ENCODE assay signal across 27 cellular contexts in genomic region chr6:41492261-41492891, GRCh38. TPM values are rescaled to one million over a fixed set of nuclear protein-coding genes. Genes with fewer than 3 reads are reported as not detected.
DNase-seq lines count a peak whose midpoint lies in the region; ATAC-seq, FAIRE-seq and TF ChIP-seq lines count a peak whose summit lies in the region.
"Had no signal": no experiment of that assay in that cellular context is flagged by ENCODE, and none has a peak within 500 bp of the region (broad histone marks: within the 10 kb centered on the region; RNA-seq: fewer than 3 reads in every experiment).

No MANE protein-coding gene starts in this region.

- no peak overlapping the region for H2AK9ac ChIP-seq in IMR-90 (replicated peaks; ENCODE audit: low read depth, low read length, poor library complexity)

- H3K79me1 ChIP-seq in IMR-90 (ENCODE audit: low read depth in 1 of 2, low read length in 2 of 2) (no peaks in the 10 kb centered on the region), H1 (ENCODE audit: low read depth, low read length) (no peaks in the 10 kb centered on the region), neuronal stem cell (ENCODE audit: low read depth, low read length) (no peaks in the 10 kb centered on the region)

- DNase-seq in IMR-90: no peak
- peak; percentile 45 for DNase-seq in NCI-H524 treated with DMSO at 0.1 percent for 48 hours (lab: John Stamatoyannopoulos, UW)
- no peak for DNase-seq in H1 (ENCODE audit: low read depth in 1 of 2, low spot score in 2 of 2)
- no peak for DNase-seq in neuronal stem cell (ENCODE audit: low spot score)
- no peak for DNase-seq in transverse colon
- no peak for DNase-seq in activated effector memory CD4-positive, alpha-beta T cell treated with Interleukin-2 at 50 U/mL for 16 hours
- DNase-seq: activated CD4-positive, alpha-beta T cell treated with anti-CD3 and anti-CD28 coated beads for 4 hours; activated CD8-positive, alpha-beta memory T cell treated with anti-CD3 and anti-CD28 coated beads for 24 hours; activated naive CD4-positive, alpha-beta T cell treated with anti-CD3 and anti-CD28 coated beads, Interleukin-2, amount 10 ng/mL, durations not matched to agents 7 days and 5 days; activated T-cell treated with anti-CD3 and anti-CD28 coated beads, Interleukin-2, amount 50 U/mL, for 24 hours; effector memory CD8-positive, alpha-beta T cell; gastrocnemius medialis; hippocampal formation; left ventricle myocardium superior; midbrain; natural killer cell; NCI-H187; NK-92 treated with Interleukin-12 subunit alpha and Interleukin-12 subunit beta, amount 100 ng/mL, for 24 hours; Peyer's patch; stimulated activated CD8-positive, alpha-beta memory T cell treated with anti-CD3 and anti-CD28 coated beads, Interleukin-4, amount 100 ng/mL, for 48 hours had no signal

- H3K4ac ChIP-seq in IMR-90 (ENCODE audit: low read depth, low read length) (no peak overlapping the region), H1 (replicated peaks; ENCODE audit: insufficient read length, low read depth, low read length) (no peak overlapping the region), neuronal stem cell (ENCODE audit: low read length) (no peak overlapping the region)

- H2BK20ac ChIP-seq in IMR-90 (ENCODE audit: low read depth, low read length) (no peak overlapping the region), H1 (ENCODE audit: low read length) (peak overlapping the region; percentile 67; the same call in 1 of the 2 replicates)

- H2BK120ac ChIP-seq in IMR-90 (ENCODE audit: low read depth, low read length) (no peak overlapping the region), H1 (replicated peaks; ENCODE audit: low read depth, low read length) (no peak overlapping the region), neuronal stem cell (ENCODE audit: low read depth, low read length) (no peak overlapping the region)

- no peak overlapping the region for H3K27ac ChIP-seq in IMR-90 (ENCODE audit: insufficient read depth, low read length)
- no peak overlapping the region for H3K27ac ChIP-seq in H1 (ENCODE audit: low read depth, low read length)
- H3K27ac ChIP-seq in neuronal stem cell (replicated peaks; ENCODE audit: low read length): no peak overlapping the region
- no peak overlapping the region for H3K27ac ChIP-seq in transverse colon
- H3K27ac ChIP-seq: coronary artery, esophagus muscularis mucosa, gastrocnemius medialis, parathyroid adenoma, Peyer's patch, tibial nerve had no signal

- H2AFZ ChIP-seq in IMR-90 (replicated peaks; ENCODE audit: low read length, poor library complexity): peak overlapping the region; percentile 59
- no peak overlapping the region for H2AFZ ChIP-seq in H1 (ENCODE audit: low read length)
- peak overlapping the region; percentile 43 for H2AFZ ChIP-seq in neuronal stem cell (ENCODE audit: low read length)
- H2AFZ ChIP-seq: parathyroid adenoma had no signal

- no peak for FAIRE-seq in H1 (lab: Jason Lieb, UNC)
- FAIRE-seq: islet of Langerhans had no signal

- CTCF ChIA-PET in IMR-90 (lab: Yijun Ruan, JAX) (no interaction called here), H1 (lab: Charles Lee; ENCODE audit: partially characterized antibody) (interaction anchor here (1.3 to 3.2 kb wide), 3 partner anchors 17 to 50 kb away, joined by 4 to 12 read pairs (median 6); no protein-coding TSS in a partner anchor)

- WGBS in IMR-90 (ENCODE audit: extremely low coverage in 2 of 2, insufficient read length in 1 of 2), 2 experiments: no CpG with 5 or more reads among the region's 16 CpGs
- WGBS in H1 (ENCODE audit: extremely low coverage in 1 of 2, insufficient coverage in 1 of 2, insufficient read length in 1 of 2, insufficient replicate concordance in 2 of 2, low coverage in 1 of 2, low lambda C conversion rate in 2 of 2, missing lambda C conversion rate in 1 of 2), 2 experiments: 35% methylated on average over 16 of the region's 16 CpGs; no CpG with 5 or more reads in 1 of the 2 experiments
- WGBS in neuronal stem cell (ENCODE audit: extremely low coverage in 2 of 2, insufficient read length in 2 of 2, insufficient replicate concordance in 1 of 2), 2 donors: no CpG with 5 or more reads among the region's 16 CpGs
- WGBS in transverse colon (ENCODE audit: low coverage in 1 of 2), 2 donors: 46 to 70% methylated on average over 4 to 16 of the region's 16 CpGs

- H3K56ac ChIP-seq in IMR-90 (ENCODE audit: extremely low read depth, insufficient read depth, low read length): no peak overlapping the region
- H3K56ac ChIP-seq in H1 (replicated peaks; ENCODE audit: insufficient read length, low read depth, low read length): no peak overlapping the region

- TF ChIP-seq CTCF in IMR-90 (conservative IDR thresholded peaks at IDR 0.05; ENCODE audit: low read depth, low read length) (no peak), H1 (IDR thresholded peaks at IDR 0.05; ENCODE audit: control extremely low read depth in 1 of 3, insufficient read depth in 1 of 3, low read depth in 1 of 3, low read length in 3 of 3) (peak in 1 of 3 experiments; percentile 4; a peak in 1 of 4 replicates), transverse colon (IDR thresholded peaks at IDR 0.05) (no peak)

- no peak overlapping the region for H4K91ac ChIP-seq in IMR-90 (ENCODE audit: insufficient read depth, low read depth, low read length)
- H4K91ac ChIP-seq in H1 (replicated peaks; ENCODE audit: insufficient read length, low read length): no peak overlapping the region
- no peak overlapping the region for H4K91ac ChIP-seq in neuronal stem cell (ENCODE audit: low read depth, low read length, poor library complexity)

- no peaks in the 10 kb centered on the region; the same call in 1 of the 2 replicates for H3K23me2 ChIP-seq in H1 (ENCODE audit: low read depth, low read length)

- H4K20me1 ChIP-seq in IMR-90 (ENCODE audit: insufficient read depth, low read length) (no peaks in the 10 kb centered on the region), H1 (replicated peaks in 1 of 2; ENCODE audit: control insufficient read depth in 1 of 2, insufficient read depth in 2 of 2, low read length in 2 of 2) (no peaks in the 10 kb centered on the region)

- POLR2A ChIA-PET in IMR-90 (lab: Charles Lee; ENCODE audit: unreplicated experiment) (no interaction called here), H1 (lab: Charles Lee; ENCODE audit: partially characterized antibody) (no interaction called here)

- H3K23ac ChIP-seq in IMR-90 (ENCODE audit: low read depth, low read length) (no peak overlapping the region), H1 (ENCODE audit: insufficient read length) (no peak overlapping the region), neuronal stem cell (ENCODE audit: low read depth, low read length, poor library complexity) (no peak overlapping the region)

- intact Hi-C loops in IMR-90 (cut with micrococcal nuclease): no loop called here
- intact Hi-C loops in transverse colon (cut with DNase I; ENCODE audit: low total_unique reads): no loop called here

- H3K18ac ChIP-seq in IMR-90 (ENCODE audit: low read depth, low read length) (no peak overlapping the region), H1 (ENCODE audit: extremely low read depth, low read length) (0 out of 2 replicates have a peak overlapping the region, but pooled peaks have one; percentile 40), neuronal stem cell (ENCODE audit: low read length) (peak overlapping the region; percentile 92)

- ATAC-seq in IMR-90 (ENCODE audit: low read depth): no peak
- no peak for ATAC-seq in HG02870 (IDR thresholded peaks at IDR 0.05; ENCODE audit: unreplicated experiment)
- no peak for ATAC-seq in GM21367 (IDR thresholded peaks at IDR 0.05; ENCODE audit: unreplicated experiment)
- ATAC-seq: effector memory CD8-positive, alpha-beta T cell; gastrocnemius medialis; left ventricle myocardium superior; natural killer cell had no signal

- H3K36me3 ChIP-seq in IMR-90 (ENCODE audit: control insufficient read depth, insufficient read depth, low read length): no peaks in the 10 kb centered on the region
- no peaks in the 10 kb centered on the region for H3K36me3 ChIP-seq in H1 (ENCODE audit: control insufficient read depth in 2 of 4, insufficient read depth in 4 of 4, low read length in 3 of 4)
- H3K36me3 ChIP-seq in neuronal stem cell (replicated peaks in 1 of 2; ENCODE audit: control insufficient read depth in 2 of 2, insufficient read depth in 2 of 2, low read length in 2 of 2): no peaks in the 10 kb centered on the region
- H3K36me3 ChIP-seq in transverse colon: no peaks in the 10 kb centered on the region
- H3K36me3 ChIP-seq: esophagus muscularis mucosa, gastrocnemius medialis, Peyer's patch, tibial nerve had no signal

- H3K9me1 ChIP-seq in IMR-90 (ENCODE audit: insufficient read depth, low read length): peaks cover 3% of the 10 kb centered on the region; the same call in 1 of the 2 replicates

- H3K4me1 ChIP-seq in IMR-90 (ENCODE audit: control insufficient read depth, insufficient read depth, low read length): peaks cover 15% of the 10 kb centered on the region
- H3K4me1 ChIP-seq in H1 (replicated peaks in 1 of 4; ENCODE audit: control insufficient read depth in 3 of 4, insufficient read depth in 4 of 4, low read length in 3 of 4): peaks cover 18 to 44% (median 34%) of the 10 kb centered on the region in 4 experiments
- peaks cover 46 to 50% of the 10 kb centered on the region in 2 donors for H3K4me1 ChIP-seq in neuronal stem cell (ENCODE audit: control insufficient read depth in 2 of 2, insufficient read depth in 1 of 2, low read depth in 1 of 2, low read length in 2 of 2)
- H3K4me1 ChIP-seq in transverse colon: peaks cover 0 to 13% (median 4%) of the 10 kb centered on the region in 4 donors
- H3K4me1 ChIP-seq: gastrocnemius medialis, parathyroid adenoma had no signal

- no TSS peak for BruUV-seq in IMR-90 (replicated peaks; lab: Mats Ljungman, UMichigan)

- H2BK12ac ChIP-seq in H1 (ENCODE audit: low read depth, low read length) (peak overlapping the region; percentile 91; the same call in 1 of the 2 replicates), neuronal stem cell (ENCODE audit: low read length) (peak overlapping the region; percentile 97)

- dilution Hi-C loops in IMR-90 (cut with HindIII; ENCODE audit: low sequenced_read_pairs, unreplicated experiment): no loop called here

- no peaks in the 10 kb centered on the region for H3K79me2 ChIP-seq in H1 (ENCODE audit: control insufficient read depth in 1 of 2, insufficient read depth in 2 of 2, low read length in 2 of 2)
- H3K79me2 ChIP-seq: parathyroid adenoma had no signal

- H3K27me3 ChIP-seq in IMR-90 (ENCODE audit: control insufficient read depth, insufficient read depth, low read length) (peaks cover 42% of the 10 kb centered on the region), H1 (replicated peaks in 1 of 4; ENCODE audit: control insufficient read depth in 3 of 4, extremely low read depth in 1 of 4, insufficient read depth in 3 of 4, low read length in 3 of 4) (peaks cover 0 to 42% (median 28%) of the 10 kb centered on the region in 4 experiments; a peak in 5 of 7 replicates), neuronal stem cell (ENCODE audit: control insufficient read depth in 3 of 3, insufficient read depth in 3 of 3, low read depth in 1 of 3, low read length in 3 of 3) (peaks cover 0 to 68% (median 25%) of the 10 kb centered on the region in 3 experiments), transverse colon (no peaks in the 10 kb centered on the region)
- H3K27me3 ChIP-seq: Peyer's patch, tibial nerve had no signal

- TF ChIP-seq POLR2A in IMR-90 (IDR thresholded peaks at IDR 0.05; ENCODE audit: low read depth, low read length) (no peak), H1 (IDR thresholded peaks at IDR 0.05; ENCODE audit: control extremely low read depth in 1 of 2, low read depth in 2 of 2, low read length in 2 of 2) (no peak), transverse colon (IDR thresholded peaks at IDR 0.05) (no peak)

- H4K8ac ChIP-seq in IMR-90 (ENCODE audit: low read depth in 2 of 2, low read length in 2 of 2) (no peak overlapping the region), H1 (ENCODE audit: extremely low read depth, insufficient read depth, low read length) (no peak overlapping the region), neuronal stem cell (ENCODE audit: low read depth, low read length) (no peak overlapping the region)

- in situ Hi-C loops in IMR-90 (cut with MboI; ENCODE audit: low sequenced_read_pairs): no loop called here
- in situ Hi-C loops in transverse colon (cut with MboI; ENCODE audit: low pct_ligation_motif_present in 1 of 4, low pct_unique_long_range_greater_than_20kb in 1 of 4, low sequenced_read_pairs in 3 of 4): no loop called here

- H2BK15ac ChIP-seq in IMR-90 (ENCODE audit: low read depth, low read length) (no peak overlapping the region), H1 (ENCODE audit: low read length) (no peak overlapping the region), neuronal stem cell (ENCODE audit: low read length) (peak overlapping the region; percentile 66)

- H3K9me3 ChIP-seq in IMR-90 (ENCODE audit: control insufficient read depth, insufficient read depth, low read length): no peaks in the 10 kb centered on the region
- no peaks in the 10 kb centered on the region for H3K9me3 ChIP-seq in H1 (ENCODE audit: insufficient read depth in 2 of 2, low read depth in 1 of 2, low read length in 1 of 2)
- no peaks in the 10 kb centered on the region for H3K9me3 ChIP-seq in neuronal stem cell (replicated peaks in 1 of 2; ENCODE audit: control insufficient read depth in 2 of 2, insufficient read depth in 1 of 2, low read depth in 1 of 2, low read length in 2 of 2)
- H3K9me3 ChIP-seq in transverse colon: no peaks in the 10 kb centered on the region
- H3K9me3 ChIP-seq: esophagus muscularis mucosa, gastrocnemius medialis, Peyer's patch, tibial nerve had no signal

- no peak overlapping the region for H3K4me2 ChIP-seq in IMR-90 (ENCODE audit: low read depth, low read length)
- H3K4me2 ChIP-seq in H1 (ENCODE audit: insufficient read depth in 1 of 2, low read depth in 2 of 2, low read length in 2 of 2): peak overlapping the region; percentile 32 to 48
- H3K4me2 ChIP-seq in neuronal stem cell (ENCODE audit: insufficient read depth, low read length, poor library complexity, severe bottlenecking): peak overlapping the region; percentile 20

- H2BK5ac ChIP-seq in IMR-90 (ENCODE audit: low read depth, low read length, poor library complexity, severe bottlenecking): no peak overlapping the region
- peak overlapping the region; percentile 45; the same call in 1 of the 2 replicates for H2BK5ac ChIP-seq in H1 (ENCODE audit: low read depth, low read length)
- H2BK5ac ChIP-seq in neuronal stem cell (ENCODE audit: low read length): peak overlapping the region; percentile 35

- no peak overlapping the region for H3K9ac ChIP-seq in IMR-90 (ENCODE audit: low read depth, low read length)
- H3K9ac ChIP-seq in H1 (replicated peaks in 1 of 4; ENCODE audit: extremely low read depth in 1 of 4, low read depth in 3 of 4, low read length in 3 of 4): no peak overlapping the region
- no peak overlapping the region for H3K9ac ChIP-seq in neuronal stem cell (ENCODE audit: low read depth, low read length, poor library complexity)
- H3K9ac ChIP-seq: parathyroid adenoma had no signal

- TF ChIP-seq EP300 in H1 (IDR thresholded peaks at IDR 0.05; ENCODE audit: borderline replicate concordance in 1 of 2, low read depth in 2 of 2, low read length in 2 of 2) (no peak), transverse colon (IDR thresholded peaks at IDR 0.05; ENCODE audit: low read depth) (no peak)

- H2AK5ac ChIP-seq in IMR-90 (ENCODE audit: low read depth, low read length) (no peak overlapping the region), H1 (ENCODE audit: low read depth, low read length) (peak overlapping the region; percentile 31; the same call in 1 of the 2 replicates), neuronal stem cell (ENCODE audit: low read depth, low read length) (peak overlapping the region; percentile 28)

- H3K4me3 ChIP-seq in IMR-90 (ENCODE audit: insufficient read depth, low read depth, low read length): no peak overlapping the region
- H3K4me3 ChIP-seq in H1 (ENCODE audit: extremely low read depth in 1 of 4, insufficient read depth in 2 of 4, low read depth in 3 of 4, low read length in 4 of 4): peak overlapping the region in 1 of 4 experiments; percentile 2; a peak in 1 of 8 replicates
- H3K4me3 ChIP-seq in neuronal stem cell (ENCODE audit: low read length in 2 of 2): no peak overlapping the region
- no peak overlapping the region for H3K4me3 ChIP-seq in transverse colon
- H3K4me3 ChIP-seq: coronary artery, esophagus muscularis mucosa, gastrocnemius medialis, Peyer's patch, tibial nerve had no signal

- H4K5ac ChIP-seq in IMR-90 (ENCODE audit: low read depth, low read length) (no peak overlapping the region), H1 (ENCODE audit: insufficient read length, low read depth, low read length) (no peak overlapping the region)

- no peak for TF ChIP-seq RAD21 in IMR-90 (IDR thresholded peaks at IDR 0.05; ENCODE audit: low read length)
- TF ChIP-seq RAD21 in H1 (IDR thresholded peaks at IDR 0.05 in 1 of 2, conservative IDR thresholded peaks at IDR 0.05 in 1 of 2; ENCODE audit: low read depth in 2 of 2, low read length in 2 of 2): no peak

- H3K14ac ChIP-seq in IMR-90 (replicated peaks; ENCODE audit: low read depth, low read length) (no peak overlapping the region), H1 (ENCODE audit: insufficient read length) (no peak overlapping the region), neuronal stem cell (ENCODE audit: low read length) (peak overlapping the region; percentile 77)

RNA-seq across cellular contexts. Expression of gene FOXP4, which starts 53.8 kb away (rescaled TPM):
- total RNA-seq in IMR-90 (2012; rRNA removed) (0.72 and 0.83 TPM in 2 replicates), transverse colon (10 to 100 TPM; 13.8 to 45.6 (median 17.2) TPM)
- polyA plus RNA-seq in IMR-90 (2012; rRNA removed) (9.5 and 10.4 TPM in 2 replicates), H1 (2011; rRNA removed) (4.8 and 6.7 TPM in 2 replicates)
- 6.0 and 13.9 TPM in 2 replicates for polyA plus RNA-seq in IMR-90 (2012; cell fraction: cytosol; rRNA removed)
- polyA plus RNA-seq in IMR-90 (2012; cell fraction: nucleus; rRNA removed; ENCODE audit: low replicate concordance): 9.7 and 21.6 TPM in 2 replicates
- 13.3 and 14.7 TPM in 2 replicates for total RNA-seq in H1 (2021; fragmentation: NEBNext Ultra II Directional; extraction: Animal tissue kit (Norgen Biotek cat#: 25700))
- polyA plus RNA-seq in H1 (2011; cell fraction: cytosol; rRNA removed): 2.2 TPM
- polyA plus RNA-seq in H1 (2011; cell fraction: nucleus; rRNA removed): 8.8 TPM
- polyA plus RNA-seq in H1 (2012, experiment 1 of 2): 9.6 to 20.8 TPM (median 19.1 TPM) in 4 replicates
- 13.4 TPM for polyA plus RNA-seq in H1 (2012, experiment 2 of 2)
- polyA plus RNA-seq in H1 (2013, experiment 1 of 2): 5.1 TPM
- 5.1 TPM for polyA plus RNA-seq in H1 (2013, experiment 2 of 2)
- polyA minus RNA-seq in H1 (2011; rRNA and poly(A)+ RNA removed): 2.0 and 2.4 TPM in 2 replicates
- polyA minus RNA-seq in H1 (2011; cell fraction: cytosol; rRNA and poly(A)+ RNA removed): 9.3 TPM
- 5.1 TPM for polyA minus RNA-seq in H1 (2011; cell fraction: nucleus; rRNA and poly(A)+ RNA removed)
- polyA plus RNA-seq in neuronal stem cell (2013, experiment 1 of 2): 43.1 TPM
- 44.6 TPM for polyA plus RNA-seq in neuronal stem cell (2013, experiment 2 of 2)
